In genomic region chr1:110188116-110188618, GRCh38 we compare ENCODE assay signal across 16 cellular contexts. TPM values are rescaled to one million over a fixed set of nuclear protein-coding genes. Genes with fewer than 3 reads are reported as not detected.
DNase-seq lines count a peak whose midpoint lies in the region; ATAC-seq and TF ChIP-seq lines count a peak whose summit lies in the region.
"Had no signal": no experiment of that assay in that cellular context is flagged by ENCODE, and none has a peak within 500 bp of the region (broad histone marks: within the 10 kb centered on the region; RNA-seq: fewer than 3 reads in every experiment).

No MANE protein-coding gene starts in this region.

- no peak overlapping the region for H2AFZ ChIP-seq in trophoblast cell (ENCODE audit: insufficient read depth, low read length, poor library complexity)
- H2AFZ ChIP-seq: hepatocyte had no signal

- H3K4me3 ChIP-seq in esophagus (ENCODE audit: low read depth in 1 of 2, low read length in 2 of 2) (no peak overlapping the region), trophoblast cell (ENCODE audit: low read depth, low read length) (no peak overlapping the region), Caco-2 (ENCODE audit: low read depth, low read length) (no peak overlapping the region)
- H3K4me3 ChIP-seq: hepatocyte, transverse colon had no signal

- no peak for ATAC-seq in HG03025 (IDR thresholded peaks at IDR 0.05; ENCODE audit: low FRiP score, unreplicated experiment)

- TF ChIP-seq CTCF in Caco-2 (IDR thresholded peaks at IDR 0.05; ENCODE audit: insufficient read depth in 1 of 2, low read depth in 1 of 2, low read length in 1 of 2, severe bottlenecking in 1 of 2, unreplicated experiment in 1 of 2) = no peak

- H2AK5ac ChIP-seq in trophoblast cell (ENCODE audit: low read length) = no peak overlapping the region

- POLR2A ChIA-PET in Caco-2 (lab: Charles Lee) = no interaction called here

- H3K9me3 Mint-ChIP-seq in Caco-2 (ENCODE audit: unreplicated experiment) = no peaks in the 10 kb centered on the region
- H3K9me3 Mint-ChIP-seq: naive B cell had no signal

- H2BK5ac ChIP-seq in trophoblast cell (ENCODE audit: low read depth, low read length, poor library complexity) = peak overlapping the region; percentile 89

- H3K79me2 ChIP-seq in trophoblast cell (ENCODE audit: control insufficient read depth, insufficient read depth, low read length, poor library complexity) = peaks cover 3% of the 10 kb centered on the region
- H3K79me2 ChIP-seq: hepatocyte had no signal

- peak overlapping the region; percentile 32 for H3K4me2 ChIP-seq in trophoblast cell (ENCODE audit: low read length)
- H3K4me2 ChIP-seq: hepatocyte had no signal

- whole genome bisulfite sequencing in esophagus, 2 donors = 48 to 59% methylated on average over 5 of the region's 5 CpGs
- WGBS in trophoblast cell (ENCODE audit: extremely low coverage, insufficient coverage, insufficient read length) = no CpG with 5 or more reads among the region's 5 CpGs

- H3K79me1 ChIP-seq in trophoblast cell (ENCODE audit: low read length) = peaks cover 12% of the 10 kb centered on the region

- H4K12ac ChIP-seq in trophoblast cell (ENCODE audit: low read depth, low read length) = no peak overlapping the region

- BruUV-seq in Caco-2 (replicated peaks; lab: Mats Ljungman, UMichigan) = no TSS peak

- peak overlapping the region; percentile 13 to 55 for H3K27ac ChIP-seq in esophagus (ENCODE audit: low read depth in 2 of 2, low read length in 1 of 2)
- peak overlapping the region; percentile 93 for H3K27ac ChIP-seq in trophoblast cell (ENCODE audit: low read depth, low read length)
- H3K27ac ChIP-seq: hepatocyte, WERI-Rb-1 had no signal

- no peaks in the 10 kb centered on the region for H3K36me3 ChIP-seq in esophagus (ENCODE audit: control insufficient read depth in 2 of 2, insufficient read depth in 2 of 2, low read length in 1 of 2)
- H3K36me3 ChIP-seq in trophoblast cell (ENCODE audit: control insufficient read depth in 1 of 2, insufficient read depth in 2 of 2, low read length in 2 of 2) = no peaks in the 10 kb centered on the region
- no peaks in the 10 kb centered on the region for H3K36me3 ChIP-seq in Caco-2 (ENCODE audit: control insufficient read depth, insufficient read depth, low read length)
- H3K36me3 ChIP-seq: transverse colon, WERI-Rb-1 had no signal

- H3K9ac ChIP-seq in trophoblast cell (ENCODE audit: low read length) = no peak overlapping the region

- peaks cover 7% of the 10 kb centered on the region for H3K4me1 Mint-ChIP-seq in Caco-2 (ENCODE audit: low read depth, unreplicated experiment)
- H3K4me1 Mint-ChIP-seq: naive B cell had no signal

- no peak overlapping the region for H3K4me3 Mint-ChIP-seq in Caco-2 (ENCODE audit: unreplicated experiment)
- H3K4me3 Mint-ChIP-seq: naive B cell had no signal

- H2BK120ac ChIP-seq in trophoblast cell (ENCODE audit: insufficient read depth, low read length, poor library complexity) = peak overlapping the region; percentile 97

- H3K23ac ChIP-seq in trophoblast cell (ENCODE audit: low read length) = no peak overlapping the region

- H3K4me1 ChIP-seq in esophagus (ENCODE audit: control insufficient read depth in 2 of 2, insufficient read depth in 2 of 2, low read length in 1 of 2) (no peaks in the 10 kb centered on the region), trophoblast cell (ENCODE audit: control insufficient read depth in 1 of 2, insufficient read depth in 2 of 2, low read length in 2 of 2) (peaks cover 17 to 27% of the 10 kb centered on the region in 2 experiments), Caco-2 (no peaks in the 10 kb centered on the region)

- peak overlapping the region; percentile 91 for H4K91ac ChIP-seq in trophoblast cell (ENCODE audit: low read depth, low read length)

- H3K14ac ChIP-seq in trophoblast cell (ENCODE audit: low read length) = no peak overlapping the region

- peak overlapping the region; percentile 67 for H4K8ac ChIP-seq in trophoblast cell (ENCODE audit: low read depth, low read length)

- intact Hi-C loops in Caco-2 (cut with micrococcal nuclease; ENCODE audit: unreplicated experiment) = no loop called here

- no peak overlapping the region for H3K18ac ChIP-seq in trophoblast cell (ENCODE audit: low read length)

- H3K27me3 ChIP-seq in esophagus (ENCODE audit: control insufficient read depth in 1 of 2, insufficient read depth in 2 of 2, low read length in 2 of 2) = no peaks in the 10 kb centered on the region
- H3K27me3 ChIP-seq in trophoblast cell (ENCODE audit: insufficient read depth, low read length) = no peaks in the 10 kb centered on the region
- H3K27me3 ChIP-seq in Caco-2 (replicated peaks; ENCODE audit: control insufficient read depth, insufficient read depth, low read length) = peaks cover 1% of the 10 kb centered on the region; the same call in 1 of the 2 replicates
- H3K27me3 ChIP-seq: transverse colon had no signal

- H3K27ac Mint-ChIP-seq in Caco-2 (ENCODE audit: unreplicated experiment) = no peak overlapping the region

- H3K9me3 ChIP-seq in esophagus (ENCODE audit: control insufficient read depth in 2 of 2, insufficient read depth in 1 of 2, low read depth in 1 of 2, low read length in 1 of 2) = no peaks in the 10 kb centered on the region
- H3K9me3 ChIP-seq in trophoblast cell (ENCODE audit: insufficient read depth, low read depth, low read length) = peaks cover 2% of the 10 kb centered on the region
- H3K9me3 ChIP-seq in Caco-2 = no peaks in the 10 kb centered on the region
- H3K9me3 ChIP-seq: transverse colon had no signal

- CTCF ChIA-PET in Caco-2 (lab: Charles Lee) = no interaction called here

- no peak overlapping the region for H2BK12ac ChIP-seq in trophoblast cell (ENCODE audit: low read length)

- peaks cover 20% of the 10 kb centered on the region for H3K27me3 Mint-ChIP-seq in Caco-2 (ENCODE audit: insufficient read depth, unreplicated experiment)

- DNase-seq in EL (peak; percentile 74), NCI-H446 treated with DMSO at 0.1 percent for 48 hours (lab: John Stamatoyannopoulos, UW) (peak; percentile 20), trophoblast cell (peak; percentile 69 to 84), Caco-2 (no peak), NCI-H1105 treated with DMSO at 0.1 percent for 48 hours (lab: John Stamatoyannopoulos, UW) (no peak), NK-92 (lab: John Stamatoyannopoulos, UW; ENCODE audit: unreplicated experiment) (no peak)
- DNase-seq: Calu3; cortex of kidney; naive B cell; stimulated activated CD4-positive, alpha-beta T cell treated with anti-CD3 and anti-CD28 coated beads, Interleukin-4, amount 100 ng/mL, for 24 hours; transverse colon; WERI-Rb-1 had no signal

- H3K36me3 Mint-ChIP-seq in Caco-2 (ENCODE audit: insufficient read depth, unreplicated experiment) = no peaks in the 10 kb centered on the region
- H3K36me3 Mint-ChIP-seq: naive B cell had no signal

- H3K4ac ChIP-seq in trophoblast cell (ENCODE audit: low read depth, low read length) = no peak overlapping the region

RNA-seq across cellular contexts. Expression of gene KCNC4, which starts 21.9 kb away (rescaled TPM):
- 1 to 10 TPM; 1.8 to 1.9 TPM for polyA plus RNA-seq in esophagus
- 0.83 and 1.00 TPM in 2 replicates for polyA plus RNA-seq in trophoblast cell (2013)
- 5.3 TPM in 2 replicates for total RNA-seq in Caco-2 (2022)

RNA-seq across cellular contexts. Expression of gene SLC6A17, which starts 37.9 kb away (rescaled TPM):
- under 1 TPM; 0.08 to 0.19 TPM for polyA plus RNA-seq in esophagus
- polyA plus RNA-seq in trophoblast cell (2013) = 0.04 and 0.07 TPM in 2 replicates
- not detected in 2 replicates for total RNA-seq in Caco-2 (2022)
- total RNA-seq: OCI-LY7 had no signal

Comparison
In these comparisons a context has a peak if more than half of its experiments do, and no peak if none do; other contexts are left out.
1. DNase-seq: peak in EL (single experiment), NCI-H446 treated with DMSO at 0.1 percent for 48 hours (single experiment) and trophoblast cell (2 of 2); none in Caco-2 (0 of 2), NCI-H1105 treated with DMSO at 0.1 percent for 48 hours (single experiment) and NK-92 (single experiment).